12 cellular contexts compared by ENCODE assay signal in the genomic region with DNA sequence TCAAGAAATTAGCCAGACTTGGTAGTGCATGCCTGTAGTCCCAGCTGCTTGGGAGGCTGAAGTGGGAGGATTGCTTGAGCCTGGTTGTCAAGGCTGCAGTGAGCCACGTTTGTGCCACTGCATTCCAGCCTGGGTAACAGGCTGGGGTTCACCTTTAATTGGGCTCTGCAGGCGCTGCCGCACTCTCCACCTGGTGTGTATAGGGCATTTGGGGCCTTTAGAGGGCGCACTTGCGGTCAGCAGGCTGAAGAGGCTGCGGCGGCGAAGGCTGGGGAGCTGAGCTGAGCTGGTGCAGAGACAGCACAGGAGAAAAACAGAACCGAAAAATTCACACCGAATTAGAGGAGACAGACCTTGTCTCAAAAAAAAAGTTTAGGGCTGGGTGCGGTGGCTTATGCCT. TPM values are rescaled to one million over a fixed set of nuclear protein-coding genes. Genes with fewer than 3 reads are reported as not detected.
A peak's percentile ranks its signal among the peaks of the same experiment; 100 is the strongest.
DNase-seq lines count a peak whose midpoint lies in the region; ATAC-seq, FAIRE-seq and TF ChIP-seq lines count a peak whose summit lies in the region.
"Had no signal": no experiment of that assay in that cellular context is flagged by ENCODE, and none has a peak within 500 bp of the region (broad histone marks: within the 10 kb centered on the region; RNA-seq: fewer than 3 reads in every experiment).

No MANE protein-coding gene starts in this region.

- intact Hi-C loops in Panc1 (cut with micrococcal nuclease; ENCODE audit: unreplicated experiment) (no loop called here), esophagus squamous epithelium (cut with DNase I) (no loop called here)

- peak; percentile 74 to 92 for ATAC-seq in A549
- peak; percentile 84 for ATAC-seq in Panc1
- ATAC-seq in GM19463 (IDR thresholded peaks at IDR 0.05; ENCODE audit: unreplicated experiment): no peak
- ATAC-seq: heart left ventricle, T-cell had no signal

- CTCF ChIA-PET in A549 (lab: Yijun Ruan, JAX) (interaction anchor here (0.6 to 2.4 kb wide), 7 partner anchors 11 to 80 kb away, joined by 3 to 13 read pairs (median 4); no protein-coding TSS in a partner anchor), Panc1 (lab: Charles Lee) (interaction anchor here (0.6 to 0.7 kb wide), 2 partner anchors 68 to 132 kb away, joined by 3 read pairs; no protein-coding TSS in a partner anchor)

- H3K4me1 ChIP-seq in A549: peaks cover 10% of the 10 kb centered on the region
- H3K4me1 ChIP-seq in Panc1 (ENCODE audit: control insufficient read depth, insufficient read depth, low read length): no peaks in the 10 kb centered on the region
- H3K4me1 ChIP-seq in esophagus squamous epithelium: no peaks in the 10 kb centered on the region

- 0 out of 5 replicates have a peak, but pooled peaks of 1 of the 2 experiments have one; percentile 14 for TF ChIP-seq RAD21 in A549 (conservative IDR thresholded peaks at IDR 0.05 in 1 of 2, IDR thresholded peaks at IDR 0.05 in 1 of 2)

- POLR2A ChIA-PET in A549 (lab: Yijun Ruan, JAX) (no interaction called here), Panc1 (lab: Charles Lee) (no interaction called here)

- DNase-seq in A549 (ENCODE audit: low read depth in 1 of 2, low spot score in 1 of 2) (peak in 1 of 2 experiments; percentile 43), EH (ENCODE audit: low read depth) (peak; percentile 8), Panc1 (ENCODE audit: low read depth, low spot score) (no peak), fibroblast of villous mesenchyme (ENCODE audit: low read depth) (no peak), esophagus squamous epithelium (lab: John Stamatoyannopoulos, UW) (no peak), cerebellum (ENCODE audit: low spot score) (no peak), NCI-H774 (lab: John Stamatoyannopoulos, UW) (no peak)
- DNase-seq: activated naive CD8-positive, alpha-beta T cell treated with anti-CD3 and anti-CD28 coated beads, Interleukin-2, amount 10 ng/mL, durations not matched to agents 7 days and 5 days; HCEC 1CT; heart left ventricle had no signal

- FAIRE-seq in A549 (lab: Jason Lieb, UNC): no peak

- no peak for TF ChIP-seq EP300 in A549 (IDR thresholded peaks at IDR 0.05)

- no TSS peak for BruUV-seq in Panc1 (replicated peaks; lab: Mats Ljungman, UMichigan)

- H3K4me3 ChIP-seq in A549 (no peak overlapping the region), Panc1 (ENCODE audit: low read depth in 2 of 2, low read length in 2 of 2) (no peak overlapping the region), fibroblast of villous mesenchyme (ENCODE audit: low read depth, low read length) (no peak overlapping the region), esophagus squamous epithelium (no peak overlapping the region)
- H3K4me3 ChIP-seq: heart left ventricle had no signal

- no peak for TF ChIP-seq POLR2A in A549 (IDR thresholded peaks at IDR 0.05; ENCODE audit: low read length)
- TF ChIP-seq POLR2A in esophagus squamous epithelium (IDR thresholded peaks at IDR 0.05): no peak

- in situ Hi-C loops in Panc1 (cut with HindIII; ENCODE audit: low pct_unique_long_range_greater_than_20kb, low sequenced_read_pairs): no loop called here

- H3K9me3 ChIP-seq in A549 (no peaks in the 10 kb centered on the region), Panc1 (ENCODE audit: control insufficient read depth, insufficient read depth, low read depth, low read length) (no peaks in the 10 kb centered on the region), esophagus squamous epithelium (no peaks in the 10 kb centered on the region)
- H3K9me3 ChIP-seq: heart left ventricle had no signal

- H3K4me2 ChIP-seq in A549: no peak overlapping the region

- TF ChIP-seq CTCF in A549 (IDR thresholded peaks at IDR 0.05) (no peak), Panc1 (IDR thresholded peaks at IDR 0.05) (peak; percentile 74), fibroblast of villous mesenchyme (IDR thresholded peaks at IDR 0.05; ENCODE audit: insufficient read depth, low read depth, low read length) (peak; percentile 34), esophagus squamous epithelium (IDR thresholded peaks at IDR 0.05) (peak in 1 of 6 experiments; percentile 6)

- H3K36me3 ChIP-seq in Panc1 (ENCODE audit: control insufficient read depth, insufficient read depth, low read length) (peaks cover 17% of the 10 kb centered on the region), esophagus squamous epithelium (peaks cover 0 to 100% (median 41%) of the 10 kb centered on the region in 3 donors)

- WGBS in A549 (ENCODE audit: missing lambda C conversion rate): 85% methylated on average over 11 of the region's 11 CpGs
- 80 to 91% methylated on average over 9 to 11 of the region's 11 CpGs for WGBS in esophagus squamous epithelium, 2 donors

- H3K27ac ChIP-seq in A549: no peak overlapping the region
- H3K27ac ChIP-seq in Panc1 (ENCODE audit: low read length): no peak overlapping the region
- H3K27ac ChIP-seq in esophagus squamous epithelium: no peak overlapping the region
- H3K27ac ChIP-seq: heart left ventricle had no signal

- H3K27me3 ChIP-seq in Panc1 (ENCODE audit: control insufficient read depth, insufficient read depth, low read length): no peaks in the 10 kb centered on the region
- H3K27me3 ChIP-seq in esophagus squamous epithelium: no peaks in the 10 kb centered on the region
- H3K27me3 ChIP-seq: heart left ventricle had no signal

TF ChIP-seq in A549, 52 proteins besides CTCF, POLR2A, EP300 and RAD21:
- no peak for TF ChIP-seq CBX2 (IDR thresholded peaks at IDR 0.05; ENCODE audit: borderline replicate concordance, low read depth)
- no peak for TF ChIP-seq HOXB5 (CRISPR knock-in tag; IDR thresholded peaks at IDR 0.05)
- TF ChIP-seq MAX (IDR thresholded peaks at IDR 0.05): no peak
- TF ChIP-seq GATA3 (IDR thresholded peaks at IDR 0.05; ENCODE audit: borderline replicate concordance): no peak
- no peak for TF ChIP-seq HOXA7 (CRISPR knock-in tag; IDR thresholded peaks at IDR 0.05)
- TF ChIP-seq REST (IDR thresholded peaks at IDR 0.05): no peak

RNA-seq across cellular contexts. Expression of gene CDK7, which starts 31.2 kb away (rescaled TPM):
- polyA plus RNA-seq in A549 (2011; rRNA removed) (115 and 118 TPM in 2 replicates), A549 (2017; fragmentation: RNase III; extraction: RNeasy Plus Mini Kit Qiagen cat#74134 plus additional on column Dnase treatment) (62.7 to 66.4 TPM (median 63.6 TPM) in 3 replicates)
- 22.7 and 23.7 TPM in 2 replicates for polyA plus RNA-seq in A549 (2012; cell fraction: cytosol; rRNA removed)
- polyA plus RNA-seq in A549 (2012; cell fraction: nucleus; rRNA removed): 7.8 and 13.5 TPM in 2 replicates
- 26.1 and 77.0 TPM in 2 replicates for polyA minus RNA-seq in A549 (2011; rRNA and poly(A)+ RNA removed)
- total RNA-seq in Panc1 (2021; ENCODE audit: unreplicated experiment) (44.4 TPM), fibroblast of villous mesenchyme (42.5 and 91.1 TPM in 2 replicates), esophagus squamous epithelium (10 to 100 TPM; 21.8 to 40.7 (median 32.2) TPM), cerebellum (36.1 TPM)
- polyA plus RNA-seq in Panc1 (2012; ENCODE audit: insufficient read length): 42.8 TPM
